11 cellular contexts compared by ENCODE assay signal in genomic region chr4:153518637-153519384, GRCh38. TPM values are rescaled to one million over a fixed set of nuclear protein-coding genes. Genes with fewer than 3 reads are reported as not detected.
DNase-seq lines count a peak whose midpoint lies in the region; ATAC-seq and TF ChIP-seq lines count a peak whose summit lies in the region.
"Had no signal": no experiment of that assay in that cellular context is flagged by ENCODE, and none has a peak within 500 bp of the region (broad histone marks: within the 10 kb centered on the region; RNA-seq: fewer than 3 reads in every experiment).

No MANE protein-coding gene starts in this region.

- no peaks in the 10 kb centered on the region for H3K27me3 ChIP-seq in CD4-positive, alpha-beta T cell (ENCODE audit: control insufficient read depth, insufficient read depth, low read length)
- H3K27me3 ChIP-seq: thyroid gland had no signal

- peaks cover 38% of the 10 kb centered on the region for H3K36me3 Mint-ChIP-seq in CD4-positive, alpha-beta T cell (ENCODE audit: low read depth)
- H3K36me3 Mint-ChIP-seq in natural killer cell = no peaks in the 10 kb centered on the region

- no peaks in the 10 kb centered on the region for H3K9me3 Mint-ChIP-seq in CD4-positive, alpha-beta T cell
- H3K9me3 Mint-ChIP-seq in natural killer cell = no peaks in the 10 kb centered on the region

- peak overlapping the region; percentile 81 for H3K4me3 Mint-ChIP-seq in CD4-positive, alpha-beta T cell
- peak overlapping the region; percentile 87 for H3K4me3 Mint-ChIP-seq in natural killer cell

- peaks cover 87% of the 10 kb centered on the region for H3K4me1 Mint-ChIP-seq in CD4-positive, alpha-beta T cell (ENCODE audit: low read depth)
- peaks cover 82 to 86% of the 10 kb centered on the region in 2 donors for H3K4me1 Mint-ChIP-seq in natural killer cell

- ATAC-seq in CD4-positive, alpha-beta T cell (ENCODE audit: poor library complexity) = no peak
- ATAC-seq in natural killer cell (no peak), GM21619 (IDR thresholded peaks at IDR 0.05; ENCODE audit: unreplicated experiment) (no peak), GM21447 (IDR thresholded peaks at IDR 0.05; ENCODE audit: unreplicated experiment) (no peak), HG02973 (IDR thresholded peaks at IDR 0.05; ENCODE audit: unreplicated experiment) (no peak)

- POLR2A ChIA-PET in CD4-positive, alpha-beta T cell (lab: Charles Lee) = interaction anchor here (0.9 to 3.3 kb wide), 4 partner anchors 10 to 79 kb away, joined by 3 to 21 read pairs (median 5); no protein-coding TSS in a partner anchor

- H3K27ac Mint-ChIP-seq in CD4-positive, alpha-beta T cell = peak overlapping the region; percentile 91
- H3K27ac Mint-ChIP-seq in natural killer cell = peak overlapping the region; percentile 90 to 92

- no peaks in the 10 kb centered on the region for H3K27me3 Mint-ChIP-seq in CD4-positive, alpha-beta T cell
- no peaks in the 10 kb centered on the region for H3K27me3 Mint-ChIP-seq in natural killer cell (ENCODE audit: low read depth in 2 of 2)

- no peak for TF ChIP-seq CTCF in CD4-positive, alpha-beta T cell (IDR thresholded peaks at IDR 0.05)
- TF ChIP-seq CTCF in natural killer cell (IDR thresholded peaks at IDR 0.05) = no peak

- CTCF ChIA-PET in CD4-positive, alpha-beta T cell (lab: Charles Lee) = interaction anchor here (0.9 to 1.9 kb wide), 4 partner anchors 13 to 27 kb away, joined by 3 to 8 read pairs (median 4); no protein-coding TSS in a partner anchor

- no peaks in the 10 kb centered on the region for H3K9me3 ChIP-seq in CD4-positive, alpha-beta T cell (ENCODE audit: control insufficient read depth, low read length)
- H3K9me3 ChIP-seq: thyroid gland had no signal

- intact Hi-C loops in CD4-positive, alpha-beta T cell (cut with DNase I, micrococcal nuclease) = no loop called here
- intact Hi-C loops in natural killer cell (cut with micrococcal nuclease) = no loop called here

- peak overlapping the region; percentile 58 for H3K27ac ChIP-seq in CD4-positive, alpha-beta T cell (ENCODE audit: low read depth, low read length)
- H3K27ac ChIP-seq: thyroid gland had no signal

- no peak for DNase-seq in CD4-positive, alpha-beta T cell
- DNase-seq in OCI-M1 (lab: John Stamatoyannopoulos, UW) = peak; percentile 92
- peak; percentile 56 to 61 for DNase-seq in dermis microvascular lymphatic vessel endothelial cell (ENCODE audit: low read depth in 2 of 2)
- DNase-seq in natural killer cell = no peak
- DNase-seq in MV-4-11 (lab: John Stamatoyannopoulos, UW) = no peak
- DNase-seq: COR-L47, hypothalamus had no signal

RNA-seq across cellular contexts. Expression of gene TMEM131L, which starts 52.7 kb away (rescaled TPM):
- total RNA-seq in CD4-positive, alpha-beta T cell = 100 to 1,000 TPM; 101 to 106 TPM
- total RNA-seq in dermis microvascular lymphatic vessel endothelial cell (15.0 and 16.7 TPM in 2 replicates), natural killer cell (100 to 1,000 TPM in 1 of 3 donors, 10 to 100 TPM in 2; 67.8 to 105 (median 71.1) TPM)

Comparison
In these comparisons a context has a peak if more than half of its experiments do, and no peak if none do; other contexts are left out.
1. DNase-seq: peak in OCI-M1 (single experiment) and dermis microvascular lymphatic vessel endothelial cell (2 of 2); none in CD4-positive, alpha-beta T cell (0 of 10), natural killer cell (single experiment) and MV-4-11 (single experiment).